Comparison of ENCODE assay signal across 8 cellular contexts in the genomic region with DNA sequence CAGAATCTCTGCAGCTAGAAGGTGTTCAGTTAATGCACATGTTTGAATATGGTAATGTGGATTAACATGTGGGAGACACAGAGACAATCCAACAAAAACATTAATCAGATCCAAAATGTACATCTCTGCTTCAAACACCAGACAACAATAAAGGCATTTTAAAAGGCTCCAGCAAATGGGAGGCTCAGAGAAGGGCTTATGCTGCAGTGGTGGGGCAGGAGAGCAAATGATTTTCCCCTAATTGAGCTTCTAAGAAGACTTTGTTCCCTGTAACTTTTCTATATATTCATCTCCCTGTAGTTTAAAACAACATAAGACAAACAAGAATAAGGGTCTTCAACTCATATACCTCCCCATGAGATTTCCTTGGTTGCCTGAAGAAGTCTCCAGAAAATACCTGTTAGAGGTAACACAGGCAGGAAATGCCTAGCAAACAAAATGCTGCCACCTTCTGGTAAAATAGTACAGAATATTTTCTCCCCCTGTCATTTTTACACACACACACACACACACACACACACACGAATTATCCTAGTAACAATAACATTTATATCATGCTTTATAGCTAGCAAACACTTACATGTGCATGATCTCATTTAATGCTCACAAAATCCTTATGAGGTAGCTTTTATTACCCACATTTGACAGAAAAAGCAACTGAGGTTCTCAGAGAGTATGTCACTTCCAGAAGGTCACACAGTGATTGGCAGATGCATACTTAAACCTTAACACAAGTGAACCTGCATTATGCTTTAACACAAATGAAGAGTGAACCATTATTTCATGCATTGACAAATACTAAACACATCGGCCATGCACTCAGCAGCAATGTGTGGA.
DNase-seq lines count a peak whose midpoint lies in the region; ATAC-seq and TF ChIP-seq lines count a peak whose summit lies in the region.

No MANE protein-coding gene starts in this region.

- H3K4me3 ChIP-seq in AG09309 (ENCODE audit: control insufficient read depth, low read depth, low read length) (no peak overlapping the region), GM12875 (ENCODE audit: low read depth, low read length) (no peak overlapping the region), neural progenitor cell (no peak overlapping the region)

- H2AFZ ChIP-seq in neural progenitor cell (replicated peaks) = no peak overlapping the region

- H3K4me3 Mint-ChIP-seq in effector memory CD8-positive, alpha-beta T cell = no peak overlapping the region
- no peak overlapping the region for H3K4me3 Mint-ChIP-seq in neural progenitor cell

- H3K36me3 ChIP-seq in neural progenitor cell = no peaks in the 10 kb centered on the region

- ATAC-seq in effector memory CD8-positive, alpha-beta T cell (replicated peaks) = peak; percentile 29
- ATAC-seq in GM18519 (IDR thresholded peaks at IDR 0.05; ENCODE audit: low FRiP score, unreplicated experiment) = no peak

- no peak overlapping the region for H3K4me2 ChIP-seq in neural progenitor cell

- no peaks in the 10 kb centered on the region for H3K4me1 Mint-ChIP-seq in effector memory CD8-positive, alpha-beta T cell (ENCODE audit: low read depth in 2 of 2)
- H3K4me1 Mint-ChIP-seq in neural progenitor cell = no peaks in the 10 kb centered on the region

- no peak overlapping the region for H3K9ac ChIP-seq in neural progenitor cell

- H3F3A ChIP-seq in neural progenitor cell (ENCODE audit: low read depth) = no peaks in the 10 kb centered on the region

- H3K27me3 Mint-ChIP-seq in effector memory CD8-positive, alpha-beta T cell = no peaks in the 10 kb centered on the region
- no peaks in the 10 kb centered on the region for H3K27me3 Mint-ChIP-seq in neural progenitor cell (ENCODE audit: insufficient read depth, low read depth)

- H3K4me1 ChIP-seq in neural progenitor cell = no peaks in the 10 kb centered on the region

- DNase-seq in AG09309 (ENCODE audit: low read depth) = peak; percentile 35
- DNase-seq in HT-29 (ENCODE audit: low spot score) = peak; percentile 67
- DNase-seq in NOMO-1 treated with DMSO at 0.1 percent for 48 hours (lab: John Stamatoyannopoulos, UW; ENCODE audit: unreplicated experiment) = peak; percentile 44
- DNase-seq in effector memory CD8-positive, alpha-beta T cell = no peak
- DNase-seq in neural progenitor cell (ENCODE audit: low spot score) = peak; percentile 68
- no peak for DNase-seq in cortex of kidney (lab: John Stamatoyannopoulos, UW)

- no peak overlapping the region for H3K27ac ChIP-seq in neural progenitor cell

- TF ChIP-seq CTCF in AG09309 (IDR thresholded peaks at IDR 0.05; ENCODE audit: control insufficient read depth, insufficient read depth, low read depth, low read length, missing control alignments) = peak; percentile 57
- peak; percentile 28; the same call in 1 of the 2 replicates for TF ChIP-seq CTCF in GM12875 (IDR thresholded peaks at IDR 0.05; ENCODE audit: borderline replicate concordance, insufficient read depth, low read depth, low read length)
- TF ChIP-seq CTCF in neural progenitor cell (IDR thresholded peaks at IDR 0.05) = peak; percentile 66

- no peaks in the 10 kb centered on the region for H3K27me3 ChIP-seq in neural progenitor cell

- no peaks in the 10 kb centered on the region for H4K20me1 ChIP-seq in neural progenitor cell (ENCODE audit: low read depth)

- no peaks in the 10 kb centered on the region for H3K79me2 ChIP-seq in neural progenitor cell (ENCODE audit: low read depth)

- peaks cover 0 to 7% of the 10 kb centered on the region in 2 donors for H3K9me3 Mint-ChIP-seq in effector memory CD8-positive, alpha-beta T cell
- no peaks in the 10 kb centered on the region for H3K9me3 Mint-ChIP-seq in neural progenitor cell

- no peak overlapping the region for H3K27ac Mint-ChIP-seq in effector memory CD8-positive, alpha-beta T cell
- H3K27ac Mint-ChIP-seq in neural progenitor cell = no peak overlapping the region

- H3K36me3 Mint-ChIP-seq in effector memory CD8-positive, alpha-beta T cell (ENCODE audit: insufficient read depth) = no peaks in the 10 kb centered on the region
- H3K36me3 Mint-ChIP-seq in neural progenitor cell = no peaks in the 10 kb centered on the region

- H3K9me3 ChIP-seq in neural progenitor cell (ENCODE audit: low read depth) = no peaks in the 10 kb centered on the region

Comparison
In these comparisons a context has a peak if more than half of its experiments do, and no peak if none do; other contexts are left out.
1. DNase-seq: peak in AG09309 (single experiment), HT-29 (single experiment), NOMO-1 treated with DMSO at 0.1 percent for 48 hours (single experiment) and neural progenitor cell (single experiment); none in effector memory CD8-positive, alpha-beta T cell (0 of 3) and cortex of kidney (single experiment).
2. Peak in every context shown above with its lines, with median percentiles within 50 percentile points of each other: CTCF ChIP-seq.